Comparison of ENCODE assay signal across 11 cellular contexts in the genomic region with DNA sequence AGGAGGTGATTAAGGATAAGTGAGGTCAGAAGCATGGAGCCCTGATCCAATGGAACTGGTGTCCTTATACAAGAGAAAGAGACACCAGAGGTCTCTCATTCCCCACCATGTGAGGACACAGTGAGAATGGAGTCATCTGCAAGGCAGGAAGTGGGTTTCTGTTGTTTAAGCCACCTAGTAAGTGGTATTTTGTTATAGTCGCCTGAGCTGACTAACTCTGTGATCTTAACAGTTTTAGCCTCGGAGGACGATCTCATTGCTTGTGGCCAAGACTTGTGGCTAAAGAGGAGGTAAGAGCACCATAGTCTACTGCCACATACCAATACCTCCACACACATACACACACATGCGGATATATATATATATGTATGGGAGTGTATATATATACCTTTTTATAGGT.
DNase-seq lines count a peak whose midpoint lies in the region; ATAC-seq lines count a peak whose summit lies in the region.
"Had no signal": no experiment of that assay in that cellular context is flagged by ENCODE, and none has a peak within 500 bp of the region (broad histone marks: within the 10 kb centered on the region; RNA-seq: fewer than 3 reads in every experiment).

No MANE protein-coding gene starts in this region.

- H3K27me3 Mint-ChIP-seq in effector memory CD8-positive, alpha-beta T cell: no peaks in the 10 kb centered on the region

- H3K36me3 Mint-ChIP-seq in effector memory CD8-positive, alpha-beta T cell (ENCODE audit: insufficient read depth): peaks cover 11% of the 10 kb centered on the region

- peaks cover 0 to 2% of the 10 kb centered on the region in 2 donors for H3K9me3 Mint-ChIP-seq in effector memory CD8-positive, alpha-beta T cell

- H3K4me3 Mint-ChIP-seq in effector memory CD8-positive, alpha-beta T cell: peak overlapping the region; percentile 71
- H3K4me3 Mint-ChIP-seq: HFFc6 had no signal

- ATAC-seq in GM18858 (IDR thresholded peaks at IDR 0.05; ENCODE audit: unreplicated experiment): peak; percentile 32
- ATAC-seq in GM21576 (IDR thresholded peaks at IDR 0.05; ENCODE audit: unreplicated experiment): peak; percentile 35
- peak; percentile 36 for ATAC-seq in HG03521 (IDR thresholded peaks at IDR 0.05; ENCODE audit: unreplicated experiment)
- ATAC-seq in effector memory CD8-positive, alpha-beta T cell (replicated peaks): peak; percentile 75

- H3K4me1 Mint-ChIP-seq in effector memory CD8-positive, alpha-beta T cell (ENCODE audit: low read depth in 2 of 2): peaks cover 46% of the 10 kb centered on the region in 2 donors

- H3K27ac Mint-ChIP-seq in effector memory CD8-positive, alpha-beta T cell: peak overlapping the region; percentile 89 to 97
- H3K27ac Mint-ChIP-seq: HFFc6 had no signal

- DNase-seq in effector memory CD8-positive, alpha-beta T cell: peak; percentile 41 to 50 (median 44)
- DNase-seq in OCI-M2 (lab: John Stamatoyannopoulos, UW; ENCODE audit: unreplicated experiment): no peak
- no peak for DNase-seq in NCI-H2081 treated with DMSO at 0.1 percent for 48 hours (lab: John Stamatoyannopoulos, UW)
- no peak for DNase-seq in Ammon's horn (ENCODE audit: low spot score)
- DNase-seq in NCI-H1436 treated with DMSO at 0.1 percent for 48 hours (lab: John Stamatoyannopoulos, UW): no peak
- DNase-seq: GDM1, HFFc6, islet precursor cell had no signal

Comparison
In these comparisons a context has a peak if more than half of its experiments do, and no peak if none do; other contexts are left out.
1. DNase-seq: peak in effector memory CD8-positive, alpha-beta T cell (3 of 3); none in OCI-M2 (single experiment), NCI-H2081 treated with DMSO at 0.1 percent for 48 hours (single experiment), Ammon's horn (single experiment) and NCI-H1436 treated with DMSO at 0.1 percent for 48 hours (single experiment).
2. Peak in every context shown above with its lines, with median percentiles within 50 percentile points of each other: ATAC-seq.